ENCODE assay signal across 13 cellular contexts in genomic region chr15:101128696-101129095, GRCh38.
DNase-seq lines count a peak whose midpoint lies in the region; ATAC-seq and TF ChIP-seq lines count a peak whose summit lies in the region.
"Had no signal": no experiment of that assay in that cellular context is flagged by ENCODE, and none has a peak within 500 bp of the region (broad histone marks: within the 10 kb centered on the region; RNA-seq: fewer than 3 reads in every experiment).

No MANE protein-coding gene starts in this region.

- no peak for DNase-seq in T-helper 2 cell treated with Interferon-gamma antibody and Interleukin-4, amounts not matched to agents 5 μg/mL and 100 μg/mL, for 36 hours (ENCODE audit: low spot score)
- DNase-seq in T-helper 2 cell (no peak), SJCRH30 (no peak), spleen (peak; percentile 69), hippocampal formation (lab: John Stamatoyannopoulos, UW) (no peak), NCI-H1436 treated with DMSO at 0.1 percent for 48 hours (lab: John Stamatoyannopoulos, UW) (no peak)
- DNase-seq in effector memory CD8-positive, alpha-beta T cell, result no peak
- DNase-seq: foreskin melanocyte, H9, NCI-H1436, upper lobe of left lung had no signal

- H3K27me3 Mint-ChIP-seq in T-helper 2 cell treated with Interferon-gamma antibody and Interleukin-4, amounts not matched to agents 5 μg/mL and 100 μg/mL, for 36 hours (ENCODE audit: low read depth), result peaks cover 6% of the 10 kb centered on the region
- H3K27me3 Mint-ChIP-seq in effector memory CD8-positive, alpha-beta T cell, result no peaks in the 10 kb centered on the region

- H3K4me3 Mint-ChIP-seq in T-helper 2 cell treated with Interferon-gamma antibody and Interleukin-4, amounts not matched to agents 5 μg/mL and 100 μg/mL, for 36 hours, result peak overlapping the region; percentile 16
- H3K4me3 Mint-ChIP-seq in effector memory CD8-positive, alpha-beta T cell, result no peak overlapping the region
- H3K4me3 Mint-ChIP-seq: H9 had no signal

- TF ChIP-seq POLR2A in spleen (IDR thresholded peaks at IDR 0.05), result no peak

- H3K36me3 ChIP-seq in SJCRH30, result no peaks in the 10 kb centered on the region
- H3K36me3 ChIP-seq in spleen, result no peaks in the 10 kb centered on the region
- H3K36me3 ChIP-seq: upper lobe of left lung had no signal

- H3K9me3 ChIP-seq in SJCRH30 (replicated peaks) (no peaks in the 10 kb centered on the region), spleen (no peaks in the 10 kb centered on the region)
- H3K9me3 ChIP-seq: upper lobe of left lung had no signal

- 88 to 93% (median 93%) methylated on average over 8 of the region's 8 CpGs for WGBS in spleen, 5 donors

- no peaks in the 10 kb centered on the region for H3K9me3 Mint-ChIP-seq in T-helper 2 cell treated with Interferon-gamma antibody and Interleukin-4, amounts not matched to agents 5 μg/mL and 100 μg/mL, for 36 hours
- no peaks in the 10 kb centered on the region for H3K9me3 Mint-ChIP-seq in effector memory CD8-positive, alpha-beta T cell

- no peak for TF ChIP-seq CTCF in spleen (IDR thresholded peaks at IDR 0.05 in 8 of 11, conservative IDR thresholded peaks at IDR 0.05 in 3 of 11)

- ATAC-seq in effector memory CD8-positive, alpha-beta T cell (replicated peaks), result no peak
- no peak for ATAC-seq in HG02763 (IDR thresholded peaks at IDR 0.05; ENCODE audit: unreplicated experiment)
- ATAC-seq: HepG2 had no signal

- H3K27me3 ChIP-seq in SJCRH30, result no peaks in the 10 kb centered on the region
- H3K27me3 ChIP-seq in spleen (replicated peaks in 1 of 7), result no peaks in the 10 kb centered on the region
- H3K27me3 ChIP-seq: upper lobe of left lung had no signal

- H3K27ac ChIP-seq in SJCRH30 (peak overlapping the region; percentile 74; the same call in 1 of the 2 replicates), spleen (peak overlapping the region in 5 of 8 donors; percentile 85 to 93 (median 89))

- H3K4me1 ChIP-seq in SJCRH30 (peaks cover 37% of the 10 kb centered on the region), spleen (peaks cover 27 to 80% (median 62%) of the 10 kb centered on the region in 6 donors)

- intact Hi-C loops in spleen (cut with DNase I; ENCODE audit: low total_unique reads), result loop anchor here (10.0 kb wide), 1 partner anchor 126 kb away; the partner anchor contains the start of gene CHSY1

- H3K27ac Mint-ChIP-seq in T-helper 2 cell treated with Interferon-gamma antibody and Interleukin-4, amounts not matched to agents 5 μg/mL and 100 μg/mL, for 36 hours, result peak overlapping the region; percentile 89
- H3K27ac Mint-ChIP-seq in effector memory CD8-positive, alpha-beta T cell, result peak overlapping the region; percentile 97 to 99
- H3K27ac Mint-ChIP-seq: H9 had no signal

- peaks cover 61% of the 10 kb centered on the region for H3K4me1 Mint-ChIP-seq in T-helper 2 cell treated with Interferon-gamma antibody and Interleukin-4, amounts not matched to agents 5 μg/mL and 100 μg/mL, for 36 hours (ENCODE audit: low read depth)
- H3K4me1 Mint-ChIP-seq in effector memory CD8-positive, alpha-beta T cell (ENCODE audit: low read depth in 2 of 2), result peaks cover 38 to 43% of the 10 kb centered on the region in 2 donors

- H3K36me3 Mint-ChIP-seq in T-helper 2 cell treated with Interferon-gamma antibody and Interleukin-4, amounts not matched to agents 5 μg/mL and 100 μg/mL, for 36 hours (ENCODE audit: low read depth), result peaks cover 11% of the 10 kb centered on the region
- peaks cover 5% of the 10 kb centered on the region for H3K36me3 Mint-ChIP-seq in effector memory CD8-positive, alpha-beta T cell (ENCODE audit: insufficient read depth)

- H3K4me3 ChIP-seq in SJCRH30, result no peak overlapping the region
- no peak overlapping the region for H3K4me3 ChIP-seq in spleen
- H3K4me3 ChIP-seq: upper lobe of left lung had no signal
